15 cellular contexts compared by ENCODE assay signal in the genomic region with DNA sequence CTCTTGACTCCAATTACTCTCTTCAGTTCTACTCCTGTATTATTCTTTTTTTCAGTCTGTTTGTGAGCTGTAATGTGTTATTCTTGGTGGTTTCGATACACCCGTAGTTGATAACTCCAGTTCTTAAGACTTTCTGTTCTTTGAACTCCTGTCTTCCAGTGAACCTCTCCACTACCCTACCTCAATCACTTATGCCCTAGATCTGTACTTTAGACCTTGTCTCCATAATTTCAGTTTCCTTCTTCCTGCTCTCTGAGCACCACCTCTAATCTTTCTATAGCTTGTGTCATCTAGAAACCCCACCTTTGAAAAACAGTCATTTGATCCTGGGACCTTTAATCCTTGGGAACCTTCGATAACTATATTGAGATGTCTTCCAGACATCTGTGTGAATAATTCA.
DNase-seq lines count a peak whose midpoint lies in the region; ATAC-seq, FAIRE-seq and TF ChIP-seq lines count a peak whose summit lies in the region.
"Had no signal": no experiment of that assay in that cellular context is flagged by ENCODE, and none has a peak within 500 bp of the region (broad histone marks: within the 10 kb centered on the region; RNA-seq: fewer than 3 reads in every experiment).

No MANE protein-coding gene starts in this region.

- WGBS in small intestine, 3 donors: 18 to 72% (median 54%) methylated on average over 3 of the region's 3 CpGs

- in situ Hi-C loops in G401 (cut with HindIII; ENCODE audit: low sequenced_read_pairs): no loop called here

- peak; percentile 76 for DNase-seq in LoVo (ENCODE audit: low spot score)
- no peak for DNase-seq in mucosa of descending colon
- DNase-seq in small intestine: peak; percentile 98
- no peak for DNase-seq in activated CD4-positive, CD25-positive, alpha-beta regulatory T cell treated with anti-CD3 and anti-CD28 coated beads, Interleukin-2, amount 50 U/mL, for 72 hours
- no peak for DNase-seq in NCI-H774 (lab: John Stamatoyannopoulos, UW)
- no peak for DNase-seq in G401 (ENCODE audit: low spot score)
- DNase-seq: AML-193, DMS79, H7 had no signal

- H3K9me3 ChIP-seq in mucosa of descending colon (no peaks in the 10 kb centered on the region), small intestine (ENCODE audit: control insufficient read depth, low read depth) (no peaks in the 10 kb centered on the region)

- FAIRE-seq in colon (lab: Jason Lieb, UNC) (peak; percentile 97), small intestine (lab: Jason Lieb, UNC) (peak; percentile 85)
- FAIRE-seq: G401.6, GM12891 had no signal

- H3K4me3 ChIP-seq in mucosa of descending colon (no peak overlapping the region), small intestine (ENCODE audit: low read depth in 1 of 2, low read length in 2 of 2) (no peak overlapping the region)
- H3K4me3 ChIP-seq: BLaER1, GM23338 had no signal

- TF ChIP-seq CTCF in mucosa of descending colon (IDR thresholded peaks at IDR 0.05): no peak

- intact Hi-C loops in mucosa of descending colon (cut with DNase I, micrococcal nuclease): no loop called here

- H3K27me3 ChIP-seq in small intestine (ENCODE audit: control insufficient read depth in 2 of 2, insufficient read depth in 2 of 2, low read length in 2 of 2): no peaks in the 10 kb centered on the region
- H3K27me3 ChIP-seq: BLaER1 had no signal

- H3K27ac ChIP-seq in small intestine (ENCODE audit: low read depth in 1 of 2, low read length in 1 of 2): no peak overlapping the region
- H3K27ac ChIP-seq: BLaER1 had no signal

- peaks cover 32% of the 10 kb centered on the region for H3K4me1 ChIP-seq in mucosa of descending colon (ENCODE audit: low read depth)
- H3K4me1 ChIP-seq in small intestine (ENCODE audit: control insufficient read depth in 2 of 2, insufficient read depth in 1 of 2, low read depth in 1 of 2, low read length in 1 of 2): peaks cover 4 to 18% of the 10 kb centered on the region in 2 donors
- H3K4me1 ChIP-seq: BLaER1 had no signal

- peak; percentile 77 for ATAC-seq in mucosa of descending colon
- no peak for ATAC-seq in esophagus mucosa
- ATAC-seq: GM23338 had no signal

- no peaks in the 10 kb centered on the region for H3K36me3 ChIP-seq in mucosa of descending colon (ENCODE audit: low read depth)
- H3K36me3 ChIP-seq in small intestine (ENCODE audit: control insufficient read depth in 2 of 2, insufficient read depth in 2 of 2, low read length in 2 of 2): peaks cover 0 to 2% of the 10 kb centered on the region in 2 donors

Comparison
In these comparisons a context has a peak if more than half of its experiments do, and no peak if none do; other contexts are left out.
1. DNase-seq: peak in LoVo (single experiment) and small intestine (single experiment); none in mucosa of descending colon (0 of 3), activated CD4-positive, CD25-positive, alpha-beta regulatory T cell treated with anti-CD3 and anti-CD28 coated beads, Interleukin-2, amount 50 U/mL, for 72 hours (single experiment), NCI-H774 (single experiment) and G401 (single experiment).